In the genomic region with DNA sequence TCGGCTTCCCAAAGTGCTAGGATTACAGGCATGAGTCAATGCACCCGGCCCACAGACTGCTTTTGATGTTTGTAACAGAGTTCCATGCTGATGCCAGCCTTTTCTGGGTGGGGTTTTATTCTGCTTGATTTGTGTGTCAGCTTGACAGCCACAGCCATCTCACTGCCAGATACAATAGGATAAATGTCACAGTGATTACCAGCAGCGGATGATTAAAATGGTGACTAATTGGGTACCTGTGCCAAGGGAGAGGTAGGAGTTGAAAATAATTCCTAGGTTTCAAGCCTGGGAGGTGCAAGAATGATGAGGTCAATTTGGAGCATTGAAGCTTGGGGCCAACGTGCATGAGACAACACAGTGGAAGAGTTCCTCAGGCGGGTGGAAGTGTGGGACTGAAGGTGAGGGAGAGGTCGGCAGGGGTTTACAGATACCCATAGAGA, we compare ENCODE assay signal across 12 cellular contexts. TPM values are rescaled to one million over a fixed set of nuclear protein-coding genes. Genes with fewer than 3 reads are reported as not detected.
DNase-seq lines count a peak whose midpoint lies in the region; ATAC-seq and TF ChIP-seq lines count a peak whose summit lies in the region.
"Had no signal": no experiment of that assay in that cellular context is flagged by ENCODE, and none has a peak within 500 bp of the region (broad histone marks: within the 10 kb centered on the region; RNA-seq: fewer than 3 reads in every experiment).

No MANE protein-coding gene starts in this region.

- in situ Hi-C loops in astrocyte of the spinal cord (cut with HindIII; ENCODE audit: low sequenced_read_pairs) = no loop called here

- H3K4me3 ChIP-seq in astrocyte of the spinal cord (ENCODE audit: low read depth, low read length) = no peak overlapping the region
- H3K4me3 ChIP-seq: hepatocyte, lower lobe of right lung had no signal

- no peak for ATAC-seq in GM19324 (IDR thresholded peaks at IDR 0.05; ENCODE audit: low FRiP score, unreplicated experiment)
- no peak for ATAC-seq in GM21360 (IDR thresholded peaks at IDR 0.05; ENCODE audit: unreplicated experiment)
- ATAC-seq: lower lobe of right lung had no signal

- no peak for TF ChIP-seq CTCF in astrocyte of the spinal cord (IDR thresholded peaks at IDR 0.05; ENCODE audit: low read depth, low read length)

- DNase-seq in AG20443 (ENCODE audit: low spot score) (peak; percentile 49), LHCN-M2 (ENCODE audit: low read depth) (peak; percentile 45), astrocyte of the spinal cord (ENCODE audit: low read depth, low spot score) (peak; percentile 35), myocyte (ENCODE audit: low read depth) (peak; percentile 32), HUDEP-2 (lab: John Stamatoyannopoulos, UW; ENCODE audit: unreplicated experiment in 76 of 76) (no peak), COLO668 (lab: John Stamatoyannopoulos, UW; ENCODE audit: unreplicated experiment) (no peak)
- DNase-seq: activated CD4-positive, alpha-beta T cell treated with anti-CD3 and anti-CD28 coated beads, Interleukin-2, amount 50 U/mL, for 4 hours; AML-193; lower lobe of right lung had no signal

RNA-seq across cellular contexts. Expression of a gene that starts 39.4 kb away (rescaled TPM):
- total RNA-seq in LHCN-M2 (2014; rRNA removed) (5.9 and 8.0 TPM in 2 replicates), myocyte (4.9 and 5.3 TPM in 2 replicates)
- polyA plus RNA-seq in LHCN-M2 (2012) = 6.4 TPM
- polyA plus RNA-seq in myocyte (2012) = 5.7 TPM

RNA-seq across cellular contexts. Expression of a gene that starts 47.7 kb away (rescaled TPM):
- 156 and 172 TPM in 2 replicates for total RNA-seq in LHCN-M2 (2014; rRNA removed)
- polyA plus RNA-seq in LHCN-M2 (2012) = 118 TPM
- total RNA-seq in myocyte = 53.7 and 59.0 TPM in 2 replicates
- polyA plus RNA-seq in myocyte (2012) = 62.9 TPM

Comparison
In these comparisons a context has a peak if more than half of its experiments do, and no peak if none do; other contexts are left out.
1. DNase-seq: peak in AG20443 (single experiment), LHCN-M2 (single experiment), astrocyte of the spinal cord (single experiment) and myocyte (single experiment); none in HUDEP-2 (0 of 76) and COLO668 (single experiment).